ENCODE assay signal across 23 cellular contexts in genomic region chr2:31522742-31523141, GRCh38. TPM values are rescaled to one million over a fixed set of nuclear protein-coding genes. Genes with fewer than 3 reads are reported as not detected.
"Had no signal": no experiment of that assay in that cellular context is flagged by ENCODE, and none has a peak within 500 bp of the region (broad histone marks: within the 10 kb centered on the region; RNA-seq: fewer than 3 reads in every experiment).

No MANE protein-coding gene starts in this region.

- H3K9me3 ChIP-seq: colonic mucosa, neutrophil, right atrium auricular region, tibial nerve, vagina had no signal

- H3K36me3 ChIP-seq: colonic mucosa, neutrophil, right atrium auricular region, tibial nerve, vagina had no signal

- H3K4me3 ChIP-seq: colonic mucosa, right atrium auricular region, smooth muscle cell, tibial nerve, vagina had no signal

- H3K27ac ChIP-seq: colonic mucosa, foreskin keratinocyte, neutrophil, parathyroid adenoma, right atrium auricular region, tibial nerve, vagina had no signal

- ATAC-seq: activated CD4-positive, CD25-positive, alpha-beta regulatory T cell treated with anti-CD3 and anti-CD28 coated beads, Interleukin-2, amount 50 U/mL, for 24 hours; activated T-helper 17 cell treated with anti-CD3 and anti-CD28 coated beads, Interleukin-2, amount 50 U/mL, for 72 hours; esophagus mucosa; foreskin keratinocyte; natural killer cell had no signal

- DNase-seq: activated CD4-positive, alpha-beta T cell treated with anti-CD3 and anti-CD28 coated beads, Interleukin-2, amount 50 U/mL, for 4 hours; activated naive CD4-positive, alpha-beta T cell treated with Interleukin-2 at 50 U/mL for 16 hours; aorta; caudate nucleus; colonic mucosa; foreskin keratinocyte; kidney glomerular epithelial cell; mesenchymal stem cell; natural killer cell; stimulated activated CD4-positive, alpha-beta T cell treated with anti-CD3 and anti-CD28 coated beads, Interleukin-4, amount 100 ng/mL, for 4 hours; stimulated activated CD8-positive, alpha-beta memory T cell treated with anti-CD3 and anti-CD28 coated beads, Interleukin-4, amount 100 ng/mL, for 48 hours; stimulated activated naive CD4-positive, alpha-beta T cell treated with Interleukin-2 at 50 U/mL for 16 hours; substantia nigra; T-helper 9 cell had no signal

- H3K27me3 ChIP-seq: colonic mucosa, foreskin keratinocyte, right atrium auricular region, tibial nerve, vagina had no signal

- H3K4me1 ChIP-seq: colonic mucosa, foreskin keratinocyte, parathyroid adenoma, right atrium auricular region, tibial nerve, vagina had no signal

RNA-seq across cellular contexts. Expression of gene SRD5A2, which starts 58.0 kb away (rescaled TPM):
- total RNA-seq: activated T-helper 17 cell treated with anti-CD3 and anti-CD28 coated beads, Interleukin-2, amount 50 U/mL, for 72 hours; aorta; colonic mucosa; esophagus mucosa; foreskin keratinocyte; natural killer cell; right atrium auricular region; tibial nerve had no signal
